24 cellular contexts compared by ENCODE assay signal in genomic region chr11:10762913-10763421, GRCh38. TPM values are rescaled to one million over a fixed set of nuclear protein-coding genes. Genes with fewer than 3 reads are reported as not detected.
DNase-seq lines count a peak whose midpoint lies in the region; ATAC-seq and FAIRE-seq lines count a peak whose summit lies in the region.
"Had no signal": no experiment of that assay in that cellular context is flagged by ENCODE, and none has a peak within 500 bp of the region (broad histone marks: within the 10 kb centered on the region; RNA-seq: fewer than 3 reads in every experiment).

No MANE protein-coding gene starts in this region.

- no peaks in the 10 kb centered on the region for H3K27me3 Mint-ChIP-seq in activated T-helper 17 cell treated with anti-CD3 and anti-CD28 coated beads, Interleukin-2, amount 50 U/mL, for 72 hours
- no peaks in the 10 kb centered on the region for H3K27me3 Mint-ChIP-seq in activated naive CD8-positive, alpha-beta T cell treated with anti-CD3 and anti-CD28 coated beads for 36 hours
- H3K27me3 Mint-ChIP-seq: activated naive CD8-positive, alpha-beta T cell had no signal

- H3K4me3 Mint-ChIP-seq in activated T-helper 17 cell treated with anti-CD3 and anti-CD28 coated beads, Interleukin-2, amount 50 U/mL, for 72 hours: no peak overlapping the region
- H3K4me3 Mint-ChIP-seq in activated naive CD8-positive, alpha-beta T cell treated with anti-CD3 and anti-CD28 coated beads for 36 hours: no peak overlapping the region
- H3K4me3 Mint-ChIP-seq: activated naive CD8-positive, alpha-beta T cell; natural killer cell had no signal

- H3K9me3 Mint-ChIP-seq in activated T-helper 17 cell treated with anti-CD3 and anti-CD28 coated beads, Interleukin-2, amount 50 U/mL, for 72 hours: no peaks in the 10 kb centered on the region
- H3K9me3 Mint-ChIP-seq in activated naive CD8-positive, alpha-beta T cell treated with anti-CD3 and anti-CD28 coated beads for 36 hours: no peaks in the 10 kb centered on the region
- H3K9me3 Mint-ChIP-seq: natural killer cell had no signal

- peak overlapping the region; percentile 17 for H3K27ac Mint-ChIP-seq in activated T-helper 17 cell treated with anti-CD3 and anti-CD28 coated beads, Interleukin-2, amount 50 U/mL, for 72 hours
- H3K27ac Mint-ChIP-seq in activated naive CD8-positive, alpha-beta T cell treated with anti-CD3 and anti-CD28 coated beads for 36 hours: no peak overlapping the region
- H3K27ac Mint-ChIP-seq: natural killer cell had no signal

- no peaks in the 10 kb centered on the region for H3K36me3 Mint-ChIP-seq in activated T-helper 17 cell treated with anti-CD3 and anti-CD28 coated beads, Interleukin-2, amount 50 U/mL, for 72 hours (ENCODE audit: low read depth)
- H3K36me3 Mint-ChIP-seq in activated naive CD8-positive, alpha-beta T cell treated with anti-CD3 and anti-CD28 coated beads for 36 hours: peaks cover 16% of the 10 kb centered on the region

- H3K4me1 Mint-ChIP-seq in activated T-helper 17 cell treated with anti-CD3 and anti-CD28 coated beads, Interleukin-2, amount 50 U/mL, for 72 hours: no peaks in the 10 kb centered on the region
- peaks cover 4% of the 10 kb centered on the region for H3K4me1 Mint-ChIP-seq in activated naive CD8-positive, alpha-beta T cell treated with anti-CD3 and anti-CD28 coated beads for 36 hours

- no peak for DNase-seq in GM18507 (ENCODE audit: extremely low spot score, insufficient read length, low read depth)
- no peak for DNase-seq in NCI-H1048 (lab: John Stamatoyannopoulos, UW)
- no peak for DNase-seq in activated naive CD8-positive, alpha-beta T cell treated with anti-CD3 and anti-CD28 coated beads for 36 hours
- no peak for DNase-seq in NCI-H2107 (lab: John Stamatoyannopoulos, UW)
- DNase-seq: ACHN; central memory CD4-positive, alpha-beta T cell; DMS79 treated with DMSO at 0.1 percent for 48 hours; natural killer cell; NCI-H1417 treated with DMSO at 0.1 percent for 48 hours; NCI-H446; PC-3; stimulated activated CD4-positive, alpha-beta T cell treated with anti-CD3 and anti-CD28 coated beads, Interleukin-4, amount 100 ng/mL, for 24 hours; stimulated activated naive CD4-positive, alpha-beta T cell treated with Interleukin-2 at 50 U/mL for 16 hours; T-helper 9 cell; uterus; WERI-Rb-1 had no signal

- ATAC-seq in GM19452 (IDR thresholded peaks at IDR 0.05; ENCODE audit: unreplicated experiment) (peak; percentile 80), HG03097 (IDR thresholded peaks at IDR 0.05; ENCODE audit: low FRiP score, unreplicated experiment) (peak; percentile 43), GM21447 (IDR thresholded peaks at IDR 0.05; ENCODE audit: unreplicated experiment) (no peak)
- ATAC-seq in activated T-helper 17 cell treated with anti-CD3 and anti-CD28 coated beads, Interleukin-2, amount 50 U/mL, for 72 hours (replicated peaks): no peak
- ATAC-seq: natural killer cell, PC-3, Right ventricle myocardium inferior had no signal

- FAIRE-seq in GM18507 (lab: Jason Lieb, UNC): peak; percentile 81
- FAIRE-seq: astrocyte, islet of Langerhans had no signal

RNA-seq across cellular contexts. Expression of gene CTR9, which starts 11.9 kb away (rescaled TPM):
- 10 to 100 TPM; 34.0 to 47.4 TPM for total RNA-seq in activated T-helper 17 cell treated with anti-CD3 and anti-CD28 coated beads, Interleukin-2, amount 50 U/mL, for 72 hours
- 10 to 100 TPM; 50.6 TPM for total RNA-seq in activated naive CD8-positive, alpha-beta T cell treated with anti-CD3 and anti-CD28 coated beads for 36 hours

RNA-seq across cellular contexts. Expression of gene EIF4G2, which starts 45.8 kb away (rescaled TPM):
- total RNA-seq in activated T-helper 17 cell treated with anti-CD3 and anti-CD28 coated beads, Interleukin-2, amount 50 U/mL, for 72 hours: 1,000 to 10,000 TPM in 1 of 2 donors, 100 to 1,000 TPM in 1; 622 to 1,188 TPM
- 1,000 to 10,000 TPM; 1,373 to 1,478 TPM for total RNA-seq in activated naive CD8-positive, alpha-beta T cell treated with anti-CD3 and anti-CD28 coated beads for 36 hours

Comparison
In these comparisons a context has a peak if more than half of its experiments do, and no peak if none do; other contexts are left out.
1. ATAC-seq: peak in GM19452 (single experiment) and HG03097 (single experiment); none in activated T-helper 17 cell treated with anti-CD3 and anti-CD28 coated beads, Interleukin-2, amount 50 U/mL, for 72 hours (single experiment) and GM21447 (single experiment).